ENCODE assay signal across 8 cellular contexts in the genomic region with DNA sequence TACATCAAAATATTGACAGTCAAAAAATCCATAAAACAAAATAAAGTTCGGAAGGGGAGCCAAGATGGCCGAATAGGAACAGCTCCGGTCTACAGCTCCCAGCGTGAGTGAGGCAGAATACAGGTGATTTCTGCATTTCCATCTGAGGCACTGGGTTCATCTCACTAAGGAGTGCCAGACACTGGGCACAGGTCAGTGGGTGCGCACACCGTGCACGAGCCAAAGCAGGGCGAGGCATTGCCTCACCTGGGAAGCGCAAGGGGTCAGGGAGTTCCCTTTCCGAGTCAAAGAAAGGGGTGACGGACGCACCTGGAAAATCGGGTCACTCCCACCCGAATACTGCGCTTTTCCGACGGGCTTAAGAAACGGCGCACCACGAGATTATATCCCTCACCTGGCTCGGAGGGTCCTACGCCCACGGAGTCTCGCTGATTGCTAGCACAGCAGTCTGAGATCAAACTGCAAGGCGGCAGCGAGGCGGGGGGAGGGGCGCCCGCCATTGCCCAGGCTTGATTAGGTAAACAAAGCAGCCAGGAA.
DNase-seq lines count a peak whose midpoint lies in the region; ATAC-seq and TF ChIP-seq lines count a peak whose summit lies in the region.
"Not testable (repeated sequence)": the region's sequence is repeated elsewhere in the genome, so short reads cannot be mapped to it uniquely, and the experiment has no call there.

No MANE protein-coding gene starts in this region.

- H3K27me3 ChIP-seq in BE2C; HUES64 (ENCODE audit: insufficient read depth, low read length); mesendoderm (ENCODE audit: insufficient read depth, low read length, poor library complexity): not testable (repeated sequence)

- not testable (repeated sequence) for H3K18ac ChIP-seq in mesendoderm (ENCODE audit: low read length)

- H3K4me3 Mint-ChIP-seq in WTC11 (peak overlapping the region; percentile 90), glutamatergic neuron (ENCODE audit: unreplicated experiment) (peak overlapping the region; percentile 59), progenitor cell of endocrine pancreas (ENCODE audit: low read depth) (peak overlapping the region; percentile 71)

- POLR2A ChIA-PET in WTC11 (lab: Charles Lee): not testable (repeated sequence)

- H3K9me3 ChIP-seq in BE2C; ES-I3 (ENCODE audit: control insufficient read depth, insufficient read depth, low read length); HUES64 (ENCODE audit: insufficient read depth, low read depth, low read length): not testable (repeated sequence)

- not testable (repeated sequence) for H4K8ac ChIP-seq in mesendoderm (ENCODE audit: low read depth, low read length)

- H3K36me3 ChIP-seq in BE2C; ES-I3 (ENCODE audit: insufficient read depth, low read length); HUES64 (ENCODE audit: insufficient read depth, low read length); mesendoderm (ENCODE audit: control insufficient read depth, insufficient read depth, low read length): not testable (repeated sequence)

- H3K9me3 Mint-ChIP-seq in WTC11; glutamatergic neuron (ENCODE audit: unreplicated experiment); progenitor cell of endocrine pancreas (ENCODE audit: low read depth): not testable (repeated sequence)

- not testable (repeated sequence) for H3K36me3 Mint-ChIP-seq in WTC11; glutamatergic neuron (ENCODE audit: unreplicated experiment); progenitor cell of endocrine pancreas (ENCODE audit: insufficient read depth)

- H3K4me3 ChIP-seq in BE2C (ENCODE audit: low read depth, low read length) (peak overlapping the region; percentile 19; the same call in 1 of the 2 replicates), HUES64 (ENCODE audit: low read length) (peak overlapping the region; percentile 56)
- not testable (repeated sequence) for H3K4me3 ChIP-seq in mesendoderm (ENCODE audit: low read length)

- H3K9ac ChIP-seq in ES-I3 (ENCODE audit: low read depth, low read length) (peak overlapping the region; percentile 77), HUES64 (ENCODE audit: low read depth, low read length) (peak overlapping the region; percentile 75)
- H3K9ac ChIP-seq in mesendoderm (ENCODE audit: low read length): not testable (repeated sequence)

- H3K27me3 Mint-ChIP-seq in WTC11 (ENCODE audit: low read depth); glutamatergic neuron (ENCODE audit: unreplicated experiment); progenitor cell of endocrine pancreas: not testable (repeated sequence)

- not testable (repeated sequence) for DNase-seq in BE2C; glutamatergic neuron; mesendoderm; progenitor cell of endocrine pancreas (ENCODE audit: low spot score, unreplicated experiment)
- DNase-seq in NCI-H748 treated with DMSO at 0.1 percent for 48 hours (lab: John Stamatoyannopoulos, UW): peak; percentile 33
- peak; percentile 12 for DNase-seq in WTC11 (ENCODE audit: low spot score)

- H2AK5ac ChIP-seq in mesendoderm (ENCODE audit: low read length): not testable (repeated sequence)

- peak overlapping the region; percentile 51 for H3K27ac ChIP-seq in HUES64 (ENCODE audit: low read depth, low read length)
- H3K27ac ChIP-seq in mesendoderm (ENCODE audit: low read depth, low read length): not testable (repeated sequence)

- CTCF ChIA-PET in WTC11 (lab: Charles Lee): not testable (repeated sequence)

- H3K79me2 ChIP-seq in mesendoderm (ENCODE audit: control insufficient read depth, insufficient read depth, low read length): not testable (repeated sequence)

- H3K4me2 ChIP-seq in mesendoderm (ENCODE audit: low read length): not testable (repeated sequence)

- H3K23ac ChIP-seq in mesendoderm (ENCODE audit: low read length): not testable (repeated sequence)

- not testable (repeated sequence) for TF ChIP-seq CTCF in BE2C (IDR thresholded peaks at IDR 0.05; ENCODE audit: low read depth, low read length); WTC11 (IDR thresholded peaks at IDR 0.05); glutamatergic neuron (IDR thresholded peaks at IDR 0.05; ENCODE audit: partially characterized antibody, unreplicated experiment); progenitor cell of endocrine pancreas (IDR thresholded peaks at IDR 0.05; ENCODE audit: unreplicated experiment)

- not testable (repeated sequence) for H3K79me1 ChIP-seq in mesendoderm (ENCODE audit: low read length)

- not testable (repeated sequence) for H3K4me1 ChIP-seq in BE2C; ES-I3 (ENCODE audit: insufficient read depth, low read length); HUES64 (ENCODE audit: insufficient read depth, low read length); mesendoderm (ENCODE audit: control insufficient read depth, low read depth, low read length)

- ATAC-seq in WTC11: not testable (repeated sequence)

- H3K27ac Mint-ChIP-seq in WTC11: peak overlapping the region; percentile 99
- not testable (repeated sequence) for H3K27ac Mint-ChIP-seq in glutamatergic neuron (ENCODE audit: unreplicated experiment)
- peak overlapping the region; percentile 67 for H3K27ac Mint-ChIP-seq in progenitor cell of endocrine pancreas

- not testable (repeated sequence) for H2BK120ac ChIP-seq in mesendoderm (ENCODE audit: low read depth, low read length)

- H3K4ac ChIP-seq in mesendoderm (ENCODE audit: low read depth, low read length): not testable (repeated sequence)

- H4K5ac ChIP-seq in mesendoderm (ENCODE audit: low read length): not testable (repeated sequence)

- H3K4me1 Mint-ChIP-seq in WTC11: peaks cover 16% of the 10 kb centered on the region
- not testable (repeated sequence) for H3K4me1 Mint-ChIP-seq in glutamatergic neuron (ENCODE audit: low read depth, unreplicated experiment); progenitor cell of endocrine pancreas (ENCODE audit: low read depth)

- not testable (repeated sequence) for H2BK5ac ChIP-seq in mesendoderm (ENCODE audit: low read length)

- H2BK15ac ChIP-seq in mesendoderm (replicated peaks; ENCODE audit: low read depth): not testable (repeated sequence)

- 37% methylated on average over 20 of the region's 29 CpGs for WGBS in HUES64
- WGBS in mesendoderm (ENCODE audit: extremely low coverage, insufficient coverage, low lambda C conversion rate): no CpG with 5 or more reads among the region's 29 CpGs

- H3K56ac ChIP-seq in mesendoderm (ENCODE audit: low read length): peak overlapping the region; percentile 78

TF ChIP-seq in WTC11, 78 proteins besides CTCF, POLR2A, EP300 and RAD21:
- TF ChIP-seq ZNF416 (CRISPR knock-in tag; IDR thresholded peaks at IDR 0.05): 0 out of 2 replicates have a peak, but pooled peaks have one; percentile 25
- TF ChIP-seq ZNF281 (CRISPR knock-in tag; IDR thresholded peaks at IDR 0.05): 0 out of 2 replicates have a peak, but pooled peaks have one; percentile 30
